ENCODE assay signal across 8 cellular contexts in the genomic region with DNA sequence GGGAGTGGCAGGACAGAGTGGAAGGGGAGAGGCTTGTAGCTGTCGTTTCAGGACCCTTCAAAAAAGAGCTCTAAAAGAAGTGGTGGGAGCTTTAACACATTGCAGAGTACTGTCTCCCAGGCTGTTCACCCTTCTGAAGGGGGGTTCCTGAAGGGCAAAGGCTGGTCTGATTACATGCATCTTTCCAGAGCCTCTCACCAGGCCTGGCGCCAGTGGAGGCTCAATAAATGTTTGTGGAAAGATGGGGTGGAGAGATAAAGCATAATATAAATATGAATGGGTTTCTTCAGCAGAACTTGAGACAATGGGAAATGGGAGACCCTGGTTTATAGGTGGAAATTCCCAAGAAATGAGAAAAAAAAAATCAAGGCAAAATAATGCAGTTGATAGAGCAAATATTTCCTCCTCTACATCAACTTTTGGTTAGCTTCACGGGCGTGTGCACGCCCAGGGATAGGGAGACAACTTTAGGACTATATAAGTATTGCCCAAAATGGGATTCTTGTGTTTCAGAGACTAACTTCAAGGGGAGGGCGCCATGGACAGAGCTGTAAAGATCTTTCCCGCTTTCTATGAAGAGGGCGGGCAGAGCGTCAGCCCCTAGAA. TPM values are rescaled to one million over a fixed set of nuclear protein-coding genes. Genes with fewer than 3 reads are reported as not detected.
DNase-seq lines count a peak whose midpoint lies in the region; ATAC-seq and TF ChIP-seq lines count a peak whose summit lies in the region.

No MANE protein-coding gene starts in this region.

- H3K4me3 ChIP-seq in suprapubic skin: peak overlapping the region; percentile 92

- no peak for TF ChIP-seq CTCF in suprapubic skin (IDR thresholded peaks at IDR 0.05)

- H3K27ac ChIP-seq in suprapubic skin: no peak overlapping the region

- 37% methylated on average over 9 of the region's 9 CpGs for WGBS in suprapubic skin

- H3K9me3 ChIP-seq in suprapubic skin: no peaks in the 10 kb centered on the region

- H3K9me3 Mint-ChIP-seq in activated naive CD4-positive, alpha-beta T cell treated with anti-CD3 and anti-CD28 coated beads, Interleukin-2, amount 50 U/mL, for 24 hours: no peaks in the 10 kb centered on the region
- no peaks in the 10 kb centered on the region for H3K9me3 Mint-ChIP-seq in activated CD4-positive, alpha-beta memory T cell treated with anti-CD3 and anti-CD28 coated beads for 36 hours
- H3K9me3 Mint-ChIP-seq in memory B cell: no peaks in the 10 kb centered on the region

- intact Hi-C loops in activated CD4-positive, alpha-beta memory T cell treated with anti-CD3 and anti-CD28 coated beads for 36 hours (cut with micrococcal nuclease): loop anchor here (1.0 to 10.0 kb wide), 10 partner anchors 19 to 1641 kb away; a partner anchor contains a TSS

- peak overlapping the region; percentile 100 for H3K27ac Mint-ChIP-seq in activated naive CD4-positive, alpha-beta T cell treated with anti-CD3 and anti-CD28 coated beads, Interleukin-2, amount 50 U/mL, for 24 hours
- peak overlapping the region; percentile 100 for H3K27ac Mint-ChIP-seq in activated CD4-positive, alpha-beta memory T cell treated with anti-CD3 and anti-CD28 coated beads for 36 hours
- H3K27ac Mint-ChIP-seq in memory B cell: peak overlapping the region; percentile 96

- peak overlapping the region; percentile 99 for H3K4me3 Mint-ChIP-seq in activated naive CD4-positive, alpha-beta T cell treated with anti-CD3 and anti-CD28 coated beads, Interleukin-2, amount 50 U/mL, for 24 hours
- H3K4me3 Mint-ChIP-seq in activated CD4-positive, alpha-beta memory T cell treated with anti-CD3 and anti-CD28 coated beads for 36 hours: peak overlapping the region; percentile 100
- H3K4me3 Mint-ChIP-seq in memory B cell: peak overlapping the region; percentile 100

- peaks cover 68% of the 10 kb centered on the region for H3K4me1 Mint-ChIP-seq in activated naive CD4-positive, alpha-beta T cell treated with anti-CD3 and anti-CD28 coated beads, Interleukin-2, amount 50 U/mL, for 24 hours
- peaks cover 60% of the 10 kb centered on the region for H3K4me1 Mint-ChIP-seq in activated CD4-positive, alpha-beta memory T cell treated with anti-CD3 and anti-CD28 coated beads for 36 hours (ENCODE audit: low read depth)
- H3K4me1 Mint-ChIP-seq in memory B cell: peaks cover 37% of the 10 kb centered on the region

- CTCF ChIA-PET in activated CD4-positive, alpha-beta memory T cell treated with anti-CD3 and anti-CD28 coated beads for 36 hours (lab: Charles Lee): interaction anchor here (0.6 to 1.2 kb wide), 4 partner anchors 21 to 243 kb away, joined by 3 to 5 read pairs (median 4); a partner anchor contains a TSS

- no peak for DNase-seq in activated naive CD4-positive, alpha-beta T cell (lab: John Stamatoyannopoulos, UW)
- no peak for DNase-seq in activated CD4-positive, alpha-beta memory T cell treated with anti-CD3 and anti-CD28 coated beads for 36 hours
- DNase-seq in memory B cell (ENCODE audit: low spot score in 2 of 2) (no peak), suprapubic skin (ENCODE audit: low spot score in 2 of 2) (no peak), AG08396 (ENCODE audit: low spot score) (no peak), SW 1271 (lab: John Stamatoyannopoulos, UW) (no peak)
- no peak for DNase-seq in stimulated activated naive CD4-positive, alpha-beta T cell treated with Interleukin-2 at 50 U/mL for 16 hours (lab: John Stamatoyannopoulos, UW)

- no peak for ATAC-seq in memory B cell (ENCODE audit: low read depth)

- H3K36me3 ChIP-seq in suprapubic skin: peaks cover 15% of the 10 kb centered on the region

- no peak for TF ChIP-seq POLR2A in suprapubic skin (IDR thresholded peaks at IDR 0.05)

- H3K27me3 Mint-ChIP-seq in activated naive CD4-positive, alpha-beta T cell treated with anti-CD3 and anti-CD28 coated beads, Interleukin-2, amount 50 U/mL, for 24 hours: peaks cover 12% of the 10 kb centered on the region
- peaks cover 16% of the 10 kb centered on the region for H3K27me3 Mint-ChIP-seq in activated CD4-positive, alpha-beta memory T cell treated with anti-CD3 and anti-CD28 coated beads for 36 hours
- peaks cover 10% of the 10 kb centered on the region for H3K27me3 Mint-ChIP-seq in memory B cell

- peaks cover 41% of the 10 kb centered on the region for H3K4me1 ChIP-seq in suprapubic skin

- no peak for TF ChIP-seq EP300 in suprapubic skin (IDR thresholded peaks at IDR 0.05)

- POLR2A ChIA-PET in activated CD4-positive, alpha-beta memory T cell treated with anti-CD3 and anti-CD28 coated beads for 36 hours (lab: Charles Lee): interaction anchor here (0.6 to 1.9 kb wide), 5 partner anchors 8 to 133 kb away, joined by 3 to 8 read pairs (median 6); no protein-coding TSS in a partner anchor

- H3K27me3 ChIP-seq in suprapubic skin: peaks cover 50% of the 10 kb centered on the region

- peaks cover 17% of the 10 kb centered on the region for H3K36me3 Mint-ChIP-seq in activated naive CD4-positive, alpha-beta T cell treated with anti-CD3 and anti-CD28 coated beads, Interleukin-2, amount 50 U/mL, for 24 hours
- peaks cover 44% of the 10 kb centered on the region for H3K36me3 Mint-ChIP-seq in activated CD4-positive, alpha-beta memory T cell treated with anti-CD3 and anti-CD28 coated beads for 36 hours
- peaks cover 24% of the 10 kb centered on the region for H3K36me3 Mint-ChIP-seq in memory B cell

RNA-seq across cellular contexts. Expression of a gene that starts 0.6 kb away (rescaled TPM):
- total RNA-seq in activated CD4-positive, alpha-beta memory T cell treated with anti-CD3 and anti-CD28 coated beads for 36 hours: 100 to 1,000 TPM; 259 to 265 TPM
- total RNA-seq in suprapubic skin: 100 to 1,000 TPM in 1 of 4 donors, 10 to 100 TPM in 3; 87.3 to 134 (median 91.3) TPM

RNA-seq across cellular contexts. Expression of a gene that starts 5.7 kb away (rescaled TPM):
- under 1 TPM; 0.31 to 0.43 TPM for total RNA-seq in activated CD4-positive, alpha-beta memory T cell treated with anti-CD3 and anti-CD28 coated beads for 36 hours
- not detected for total RNA-seq in suprapubic skin

RNA-seq across cellular contexts. Expression of a gene that starts 17.8 kb away (rescaled TPM):
- under 1 TPM; 0.19 to 0.24 TPM for total RNA-seq in activated CD4-positive, alpha-beta memory T cell treated with anti-CD3 and anti-CD28 coated beads for 36 hours
- total RNA-seq in suprapubic skin: not detected
